24 cellular contexts compared by ENCODE assay signal in the genomic region with DNA sequence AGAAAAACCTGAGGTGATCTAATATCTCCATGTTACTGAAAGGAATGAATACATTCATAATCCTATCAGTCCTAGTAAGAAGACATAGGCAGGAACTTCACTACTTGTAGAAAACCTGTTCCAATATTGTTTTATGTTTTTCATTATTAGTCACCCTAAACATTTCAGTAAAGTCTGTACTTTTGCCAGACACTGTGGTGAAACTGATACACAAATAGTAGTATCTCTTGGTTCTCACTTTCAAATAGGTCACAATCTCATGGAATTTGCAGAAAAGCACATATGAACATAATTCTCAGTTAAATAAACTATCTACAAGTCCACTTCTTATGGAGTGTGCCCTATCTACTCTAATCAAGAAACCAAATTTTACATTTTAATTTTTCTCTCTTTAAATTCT.
"Had no signal": no experiment of that assay in that cellular context is flagged by ENCODE, and none has a peak within 500 bp of the region (broad histone marks: within the 10 kb centered on the region; RNA-seq: fewer than 3 reads in every experiment).

No MANE protein-coding gene starts in this region.

- H3K36me3 ChIP-seq: esophagus muscularis mucosa, lower lobe of right lung, prostate gland, right atrium auricular region, suprapubic skin, transverse colon, upper lobe of right lung, uterus had no signal

- H3K4me3 ChIP-seq: esophagus muscularis mucosa, lower lobe of right lung, prostate gland, right atrium auricular region, smooth muscle cell, suprapubic skin, transverse colon, upper lobe of right lung, uterus had no signal

- H3K27me3 ChIP-seq: esophagus muscularis mucosa, right atrium auricular region, suprapubic skin, transverse colon, upper lobe of right lung, uterus had no signal

- ATAC-seq: left ventricle myocardium superior; lower lobe of right lung; naive thymus-derived CD8-positive, alpha-beta T cell; sciatic nerve; stimulated activated naive CD8-positive, alpha-beta T cell treated with anti-CD3 and anti-CD28 coated beads, Interleukin-15, amount 100 ng/mL, for 72 hours; upper lobe of right lung had no signal

- H3K4me1 ChIP-seq: esophagus muscularis mucosa, lower lobe of right lung, prostate gland, right atrium auricular region, suprapubic skin, transverse colon, upper lobe of right lung, uterus had no signal

- H3K4me2 ChIP-seq: smooth muscle cell had no signal

- DNase-seq: effector CD8-positive, alpha-beta T cell; endodermal cell; hypothalamus; immature natural killer cell; left ventricle myocardium superior; lower lobe of right lung; naive thymus-derived CD8-positive, alpha-beta T cell; nephron progenitor cell; nucleus accumbens; stimulated activated CD4-positive, alpha-beta T cell treated with anti-CD3 and anti-CD28 coated beads, Interleukin-12 subunit alpha, Interleukin-12 subunit beta, amount 100 ng/mL, for 4 hours; stimulated activated CD4-positive, alpha-beta T cell treated with anti-CD3 and anti-CD28 coated beads, Interleukin-1b, Interleukin-23, amount 100 ng/mL, for 48 hours; stimulated activated CD4-positive, alpha-beta T cell treated with anti-CD3 and anti-CD28 coated beads, Interleukin-4, amount 100 ng/mL, for 1 hour; stimulated activated CD8-positive, alpha-beta memory T cell treated with anti-CD3 and anti-CD28 coated beads, Interleukin-4, amount 100 ng/mL, for 48 hours; stimulated activated naive CD4-positive, alpha-beta T cell; stimulated activated naive CD8-positive, alpha-beta T cell treated with anti-CD3 and anti-CD28 coated beads, Interleukin-15, amount 100 ng/mL, for 72 hours; transverse colon; upper lobe of right lung; uterus had no signal

- H3K9me3 ChIP-seq: esophagus muscularis mucosa, lower lobe of right lung, prostate gland, right atrium auricular region, suprapubic skin, transverse colon, upper lobe of right lung, uterus had no signal
